In genomic region chr21:43645987-43646386, GRCh38 we compare ENCODE assay signal across 9 cellular contexts. TPM values are rescaled to one million over a fixed set of nuclear protein-coding genes. Genes with fewer than 3 reads are reported as not detected.
A peak's percentile ranks its signal among the peaks of the same experiment; 100 is the strongest.
DNase-seq lines count a peak whose midpoint lies in the region; ATAC-seq, FAIRE-seq and TF ChIP-seq lines count a peak whose summit lies in the region.
"Had no signal": no experiment of that assay in that cellular context is flagged by ENCODE, and none has a peak within 500 bp of the region (broad histone marks: within the 10 kb centered on the region; RNA-seq: fewer than 3 reads in every experiment).

No MANE protein-coding gene starts in this region.

- H3K79me2 ChIP-seq in K562 (ENCODE audit: control insufficient read depth, insufficient read depth, low read length), result no peaks in the 10 kb centered on the region

- H3K4me3 ChIP-seq in heart right ventricle, result peak overlapping the region in 1 of 10 donors; percentile 8
- H3K4me3 ChIP-seq in K562, result no peak overlapping the region
- H3K4me3 ChIP-seq in mesodermal cell (ENCODE audit: extremely low read depth, insufficient read depth, low read length, poor library complexity, severe bottlenecking), result no peak overlapping the region
- H3K4me3 ChIP-seq in upper lobe of right lung, result no peak overlapping the region

- H4K20me1 ChIP-seq in K562 (replicated peaks; ENCODE audit: control insufficient read depth, insufficient read depth, low read length), result no peaks in the 10 kb centered on the region

- CTCF ChIA-PET in K562 (lab: Yijun Ruan, JAX; ENCODE audit: low intra/inter-chr PET ratio), result interaction anchor here (0.6 to 0.7 kb wide), 3 partner anchors 314 to 1107 kb away, joined by 3 read pairs; no protein-coding TSS in a partner anchor

- H3K27me3 ChIP-seq in heart right ventricle (no peaks in the 10 kb centered on the region), K562 (ENCODE audit: control insufficient read depth in 2 of 2, insufficient read depth in 2 of 2, low read length in 2 of 2) (peaks cover 11 to 21% of the 10 kb centered on the region in 2 experiments), upper lobe of right lung (no peaks in the 10 kb centered on the region)

- H3K4me2 ChIP-seq in K562 (ENCODE audit: insufficient read depth, low read length), result no peak overlapping the region
- H3K4me2 ChIP-seq: SK-N-SH had no signal

- POLR2A ChIA-PET in K562 (lab: Yijun Ruan, JAX), result interaction anchor here (0.6 to 1.1 kb wide), 3 partner anchors 11 to 379 kb away, joined by 3 to 6 read pairs (median 5); no protein-coding TSS in a partner anchor

- peak overlapping the region in 9 of 10 donors; percentile 1 to 73 (median 63) for H3K27ac ChIP-seq in heart right ventricle
- no peak overlapping the region for H3K27ac ChIP-seq in K562 (ENCODE audit: extremely low read depth, low read depth, low read length)
- peak overlapping the region; percentile 68 for H3K27ac ChIP-seq in mesodermal cell (ENCODE audit: low read depth, low read length, severe bottlenecking)
- peak overlapping the region; percentile 44 for H3K27ac ChIP-seq in upper lobe of right lung

- no peak for TF ChIP-seq CTCF in heart right ventricle (IDR thresholded peaks at IDR 0.05)
- no peak for TF ChIP-seq CTCF in K562 (IDR thresholded peaks at IDR 0.05 in 2 of 3, conservative IDR thresholded peaks at IDR 0.05 in 1 of 3; ENCODE audit: insufficient read depth in 2 of 3, low read depth in 1 of 3, low read length in 3 of 3)
- TF ChIP-seq CTCF in upper lobe of right lung (IDR thresholded peaks at IDR 0.05), result no peak

- no peak overlapping the region for H3K9ac ChIP-seq in K562 (ENCODE audit: insufficient read depth in 1 of 2, low read depth in 2 of 2, low read length in 2 of 2)

- DNase-seq in heart right ventricle, result no peak
- DNase-seq in Right ventricle myocardium inferior (ENCODE audit: missing footprints), result no peak
- peak in 1 of 4 experiments; percentile 2 for DNase-seq in K562 (ENCODE audit: extremely low read depth in 1 of 4, low spot score in 3 of 4)
- DNase-seq in upper lobe of right lung, result no peak
- DNase-seq in HPDE6-E6E7 (ENCODE audit: extremely low spot score), result no peak
- DNase-seq in NCI-H226, result no peak
- no peak for DNase-seq in urothelium cell line (ENCODE audit: low spot score)

- H2AFZ ChIP-seq in K562 (ENCODE audit: low read depth, low read length), result no peak overlapping the region

- TF ChIP-seq RAD21 in K562 (CRISPR knock-in tag; conservative IDR thresholded peaks at IDR 0.05 in 1 of 2, IDR thresholded peaks at IDR 0.05 in 1 of 2), result no peak

- no peaks in the 10 kb centered on the region for H3K9me1 ChIP-seq in K562 (ENCODE audit: control insufficient read depth, insufficient read depth, low read length)

- intact Hi-C loops in heart right ventricle (cut with DNase I) (loop anchor here in 4 of 10 donors (2.0 to 10.0 kb wide), 6 partner anchors 34 to 731 kb away; partner anchors contain the start of gene ERVH48-1 (in 1 of the 4)), Right ventricle myocardium inferior (cut with DNase I) (no loop called here), K562 (cut with micrococcal nuclease) (loop anchor here (1.0 to 5.0 kb wide), 3 partner anchors 35 to 724 kb away; no protein-coding TSS in a partner anchor), upper lobe of right lung (cut with DNase I) (no loop called here)

- no peaks in the 10 kb centered on the region for H3K9me3 ChIP-seq in heart right ventricle
- H3K9me3 ChIP-seq in K562 (replicated peaks; ENCODE audit: control insufficient read depth, insufficient read depth, low read depth, low read length), result no peaks in the 10 kb centered on the region
- no peaks in the 10 kb centered on the region for H3K9me3 ChIP-seq in mesodermal cell (ENCODE audit: control insufficient read depth, low read length)
- no peaks in the 10 kb centered on the region for H3K9me3 ChIP-seq in upper lobe of right lung
- H3K9me3 ChIP-seq: SK-N-SH had no signal

- no peak for TF ChIP-seq EP300 in K562 (IDR thresholded peaks at IDR 0.05; ENCODE audit: low read length)

- no peak for FAIRE-seq in K562 (lab: Jason Lieb, UNC)
- no peak for FAIRE-seq in urothelium cell line (lab: Jason Lieb, UNC)

- H3K36me3 ChIP-seq in heart right ventricle, result no peaks in the 10 kb centered on the region
- H3K36me3 ChIP-seq in K562 (ENCODE audit: control insufficient read depth, insufficient read depth, low read length), result no peaks in the 10 kb centered on the region
- no peaks in the 10 kb centered on the region for H3K36me3 ChIP-seq in mesodermal cell (ENCODE audit: control insufficient read depth, insufficient read depth, low read length)
- H3K36me3 ChIP-seq in upper lobe of right lung, result no peaks in the 10 kb centered on the region

- no TSS peak for BruUV-seq in K562 (replicated peaks; lab: Mats Ljungman, UMichigan)

- no peak for TF ChIP-seq POLR2A in K562 (conservative IDR thresholded peaks at IDR 0.05)

- H3K4me1 ChIP-seq in heart right ventricle (peaks cover 0 to 25% (median 15%) of the 10 kb centered on the region in 9 donors), K562 (replicated peaks in 1 of 2; ENCODE audit: control insufficient read depth in 2 of 2, insufficient read depth in 2 of 2, low read length in 2 of 2) (peaks cover 0 to 10% of the 10 kb centered on the region in 2 experiments; a peak in 2 of 5 replicates), mesodermal cell (ENCODE audit: control insufficient read depth, insufficient read depth, low read length, poor library complexity, severe bottlenecking) (peaks cover 18% of the 10 kb centered on the region), upper lobe of right lung (peaks cover 11% of the 10 kb centered on the region)

- in situ Hi-C loops in K562 (cut with MboI), result loop anchor here (25.0 kb wide), 1 partner anchor 484 kb away; the partner anchor contains the start of gene CRYAA

- 31 to 55% methylated on average over 4 of the region's 4 CpGs for WGBS in heart right ventricle, 2 donors
- WGBS in K562 (ENCODE audit: insufficient coverage, low coverage, missing lambda C conversion rate), result 8% methylated on average over 4 of the region's 4 CpGs
- 74% methylated on average over 3 of the region's 4 CpGs; no CpG with 5 or more reads in 1 of the 2 experiments for WGBS in mesodermal cell (ENCODE audit: insufficient coverage in 2 of 2), 2 experiments

- ATAC-seq in heart right ventricle (peak in 2 of 8 donors; percentile 15 to 18), Right ventricle myocardium inferior (no peak), K562 (no peak), upper lobe of right lung (no peak)

TF ChIP-seq in K562, 482 proteins besides CTCF, POLR2A, EP300 and RAD21 (continues in another document):
- no peak for TF ChIP-seq NR2C2 (CRISPR knock-in tag; IDR thresholded peaks at IDR 0.05)
- TF ChIP-seq NR2C2 (tag; IDR thresholded peaks at IDR 0.05), result 0 out of 2 replicates have a peak, but pooled peaks have one; percentile 15
- TF ChIP-seq SMAD2 (IDR thresholded peaks at IDR 0.05; ENCODE audit: low read depth, low read length), result no peak

RNA-seq across cellular contexts. Expression of gene HSF2BP, which starts 13.3 kb away (rescaled TPM):
- total RNA-seq in heart right ventricle (under 1 TPM in 5 of 10 donors, not detected in 5; 0.12 to 0.51 (median 0.18) TPM), Right ventricle myocardium inferior (not detected), K562 (2014; rRNA removed) (0.20 TPM in 1 of 2 replicates, not detected in the other), K562 (2014; rRNA removed; fragmentation: Illumina TruSeq; extraction: Trizol) (0.19 and 0.22 TPM in 2 replicates), K562 (2015; rRNA removed; fragmentation: Illumina TruSeq; extraction: Trizol) (0.18 and 0.23 TPM in 2 replicates), K562 (2021) (0.22 and 0.55 TPM in 2 replicates), upper lobe of right lung (0.41 TPM)
- polyA plus RNA-seq in heart right ventricle (under 1 TPM in 1 of 2 donors, not detected in 1; 0.16 TPM), K562 (2011; rRNA removed) (0.20 and 0.30 TPM in 2 replicates), K562 (2014; fragmentation: Illumina TruSeq; extraction: Trizol) (0.12 TPM in 1 of 2 replicates, not detected in the other), K562 (2014; fragmentation: Nextera tagmentation; extraction: Ambion mirVana) (under 1 TPM in 1 of 2 experiments, not detected in 1; 0.04 TPM), K562 (2014; rRNA removed) (0.53 and 0.57 TPM in 2 replicates)
- 0.56 and 0.69 TPM in 2 replicates for total RNA-seq in K562 (2011; cell fraction: chromatin; rRNA removed; ENCODE audit: low replicate concordance)
- total RNA-seq in K562 (2011; cell fraction: nucleolus; rRNA removed), result 0.17 and 0.39 TPM in 2 replicates
- 0.29 and 0.61 TPM in 2 replicates for total RNA-seq in K562 (2011; cell fraction: nucleoplasm; rRNA removed)
- polyA plus RNA-seq in K562 (2011; cell fraction: cytosol; rRNA removed), result 0.34 TPM in 2 replicates
- polyA plus RNA-seq in K562 (2011; cell fraction: nucleus; rRNA removed), result 0.18 and 0.38 TPM in 2 replicates
- polyA plus RNA-seq in K562 (2012), result 0.18 and 0.21 TPM in 2 replicates
- 0.11 and 0.12 TPM in 2 replicates for polyA minus RNA-seq in K562 (2011; rRNA and poly(A)+ RNA removed)
- polyA minus RNA-seq in K562 (2011; cell fraction: cytosol; rRNA and poly(A)+ RNA removed), result not detected in 2 replicates
- polyA minus RNA-seq in K562 (2011; cell fraction: nucleus; rRNA and poly(A)+ RNA removed), result 0.22 and 0.27 TPM in 2 replicates
- 0.48 TPM for polyA plus RNA-seq in mesodermal cell (2013, experiment 1 of 2)
- polyA plus RNA-seq in mesodermal cell (2013, experiment 2 of 2), result 0.35 TPM

RNA-seq across cellular contexts. Expression of gene RRP1B, which starts 13.4 kb away (rescaled TPM):
- total RNA-seq in heart right ventricle (10 to 100 TPM in 2 of 10 donors, 1 to 10 TPM in 8; 7.1 to 11.3 (median 8.6) TPM), Right ventricle myocardium inferior (9.5 TPM), K562 (2014; rRNA removed) (41.9 and 58.6 TPM in 2 replicates), K562 (2014; rRNA removed; fragmentation: Illumina TruSeq; extraction: Trizol) (43.4 and 46.4 TPM in 2 replicates), K562 (2015; rRNA removed; fragmentation: Illumina TruSeq; extraction: Trizol) (49.7 and 49.8 TPM in 2 replicates), K562 (2021) (66.6 and 66.7 TPM in 2 replicates), upper lobe of right lung (18.4 TPM)
- polyA plus RNA-seq in heart right ventricle (1 to 10 TPM; 5.0 to 5.9 TPM), K562 (2011; rRNA removed) (20.4 and 21.4 TPM in 2 replicates), K562 (2014; fragmentation: Illumina TruSeq; extraction: Trizol) (48.4 and 49.4 TPM in 2 replicates), K562 (2014; fragmentation: Nextera tagmentation; extraction: Ambion mirVana) (1 to 10 TPM; 6.8 to 8.0 TPM), K562 (2014; rRNA removed) (31.3 and 33.1 TPM in 2 replicates)
- total RNA-seq in K562 (2011; cell fraction: chromatin; rRNA removed; ENCODE audit: low replicate concordance), result 24.0 and 28.8 TPM in 2 replicates
- 15.3 and 16.3 TPM in 2 replicates for total RNA-seq in K562 (2011; cell fraction: nucleolus; rRNA removed)
- total RNA-seq in K562 (2011; cell fraction: nucleoplasm; rRNA removed), result 18.6 and 20.9 TPM in 2 replicates
- polyA plus RNA-seq in K562 (2011; cell fraction: cytosol; rRNA removed), result 14.2 and 16.4 TPM in 2 replicates
- polyA plus RNA-seq in K562 (2011; cell fraction: nucleus; rRNA removed), result 18.5 and 23.6 TPM in 2 replicates
- polyA plus RNA-seq in K562 (2012), result 20.2 and 31.0 TPM in 2 replicates
- 32.2 and 37.5 TPM in 2 replicates for polyA minus RNA-seq in K562 (2011; rRNA and poly(A)+ RNA removed)
- 30.1 and 30.8 TPM in 2 replicates for polyA minus RNA-seq in K562 (2011; cell fraction: cytosol; rRNA and poly(A)+ RNA removed)
- 8.1 and 12.1 TPM in 2 replicates for polyA minus RNA-seq in K562 (2011; cell fraction: nucleus; rRNA and poly(A)+ RNA removed)
- polyA plus RNA-seq in mesodermal cell (2013, experiment 1 of 2), result 27.5 TPM
- polyA plus RNA-seq in mesodermal cell (2013, experiment 2 of 2), result 24.2 TPM
